ENCODE assay signal across 9 cellular contexts in genomic region chr15:85475317-85475701, GRCh38.
DNase-seq lines count a peak whose midpoint lies in the region; ATAC-seq and TF ChIP-seq lines count a peak whose summit lies in the region.
"Had no signal": no experiment of that assay in that cellular context is flagged by ENCODE, and none has a peak within 500 bp of the region (broad histone marks: within the 10 kb centered on the region; RNA-seq: fewer than 3 reads in every experiment).

No MANE protein-coding gene starts in this region.

- intact Hi-C loops in MCF 10A (cut with micrococcal nuclease), result no loop called here
- intact Hi-C loops in mammary epithelial cell (cut with micrococcal nuclease), result loop anchor here (5.0 kb wide), 1 partner anchor 58 kb away; no protein-coding TSS in a partner anchor
- intact Hi-C loops in upper lobe of right lung (cut with DNase I), result no loop called here

- no peak overlapping the region for H2AFZ ChIP-seq in mammary epithelial cell (ENCODE audit: low read depth, low read length)

- no peak overlapping the region for H3K4me3 Mint-ChIP-seq in MCF 10A (ENCODE audit: unreplicated experiment)

- peaks cover 55% of the 10 kb centered on the region for H3K4me1 Mint-ChIP-seq in MCF 10A (ENCODE audit: insufficient read depth, unreplicated experiment)

- ATAC-seq in HG03108 (IDR thresholded peaks at IDR 0.05; ENCODE audit: unreplicated experiment) (peak; percentile 31), upper lobe of right lung (peak; percentile 50), HG02870 (IDR thresholded peaks at IDR 0.05; ENCODE audit: unreplicated experiment) (no peak)

- peaks cover 11% of the 10 kb centered on the region for H3K36me3 Mint-ChIP-seq in MCF 10A (ENCODE audit: insufficient read depth, unreplicated experiment)

- no peaks in the 10 kb centered on the region for H4K20me1 ChIP-seq in mammary epithelial cell (ENCODE audit: insufficient read depth, low read length)

- CTCF ChIA-PET in MCF 10A (lab: Yijun Ruan, JAX) (interaction anchor here (0.8 to 2.8 kb wide), 6 partner anchors 9 to 172 kb away, joined by 3 to 22 read pairs (median 4); no protein-coding TSS in a partner anchor), mammary epithelial cell (lab: Charles Lee; ENCODE audit: low non-redundant PET) (no interaction called here)

- no peak overlapping the region for H3K4me2 ChIP-seq in mammary epithelial cell (ENCODE audit: insufficient read depth, low read depth, low read length)

- H3K27ac ChIP-seq in mammary epithelial cell (ENCODE audit: insufficient read depth, low read depth, low read length) (no peak overlapping the region), upper lobe of right lung (no peak overlapping the region)

- H3K27ac Mint-ChIP-seq in MCF 10A (ENCODE audit: low read depth, unreplicated experiment), result peak overlapping the region; percentile 7

- H3K4me1 ChIP-seq in mammary epithelial cell (ENCODE audit: insufficient read depth, low read length), result peaks cover 68% of the 10 kb centered on the region
- H3K4me1 ChIP-seq in upper lobe of right lung, result peaks cover 24% of the 10 kb centered on the region

- H3K4me3 ChIP-seq in mammary epithelial cell (replicated peaks in 1 of 3; ENCODE audit: insufficient read depth in 1 of 3, low read depth in 2 of 3, low read length in 3 of 3) (no peak overlapping the region), upper lobe of right lung (no peak overlapping the region)

- in situ Hi-C loops in mammary epithelial cell (cut with MboI; ENCODE audit: low sequenced_read_pairs in 2 of 2), result loop anchor here in 1 of 2 donors (25.0 kb wide), 1 partner anchor 163 kb away; no protein-coding TSS in a partner anchor

- H3K9ac ChIP-seq in mammary epithelial cell (ENCODE audit: insufficient read depth, low read length), result no peak overlapping the region

- H3K9me3 ChIP-seq in mammary epithelial cell (replicated peaks; ENCODE audit: insufficient read depth, low read length) (no peaks in the 10 kb centered on the region), upper lobe of right lung (no peaks in the 10 kb centered on the region)

- no peaks in the 10 kb centered on the region for H3K27me3 Mint-ChIP-seq in MCF 10A (ENCODE audit: insufficient read depth, unreplicated experiment)

- H3K27me3 ChIP-seq in mammary epithelial cell (ENCODE audit: insufficient read depth, low read length), result no peaks in the 10 kb centered on the region
- H3K27me3 ChIP-seq in upper lobe of right lung, result no peaks in the 10 kb centered on the region

- BruUV-seq in MCF 10A (replicated peaks; lab: Mats Ljungman, UMichigan) (no TSS peak), mammary epithelial cell (replicated peaks; lab: Mats Ljungman, UMichigan) (no TSS peak)

- peaks cover 97% of the 10 kb centered on the region for H3K79me2 ChIP-seq in mammary epithelial cell (ENCODE audit: insufficient read depth, low read length)

- 100% methylated on average over 1 of the region's 1 CpG for WGBS in mammary epithelial cell (ENCODE audit: low coverage, missing lambda C conversion rate)

- POLR2A ChIA-PET in MCF 10A (lab: Yijun Ruan, JAX), result interaction anchor here (1.0 to 1.6 kb wide), 3 partner anchors 13 to 145 kb away, joined by 3 to 4 read pairs (median 4); no protein-coding TSS in a partner anchor

- no peak for TF ChIP-seq CTCF in MCF 10A (IDR thresholded peaks at IDR 0.05; ENCODE audit: unreplicated experiment)
- no peak for TF ChIP-seq CTCF in mammary epithelial cell (conservative IDR thresholded peaks at IDR 0.05 in 1 of 2, IDR thresholded peaks at IDR 0.05 in 1 of 2; ENCODE audit: extremely low read depth in 1 of 2, insufficient read depth in 1 of 2, low read depth in 1 of 2, low read length in 2 of 2)
- TF ChIP-seq CTCF in upper lobe of right lung (IDR thresholded peaks at IDR 0.05), result no peak

- H3K9me3 Mint-ChIP-seq in MCF 10A (ENCODE audit: unreplicated experiment), result no peaks in the 10 kb centered on the region

- dilution Hi-C loops in mammary epithelial cell (cut with HindIII; ENCODE audit: low sequenced_read_pairs), result no loop called here

- DNase-seq in MCF 10A (ENCODE audit: unreplicated experiment) (no peak), mammary epithelial cell (no peak), SKM-1 treated with dmso at 0.1 percent for 144 hours (lab: John Stamatoyannopoulos, UW; ENCODE audit: unreplicated experiment) (peak; percentile 57), upper lobe of right lung (no peak), A172 (ENCODE audit: low spot score) (no peak)
- no peak for DNase-seq in activated CD4-positive, alpha-beta T cell treated with anti-CD3 and anti-CD28 coated beads, Interleukin-2, amount 50 U/mL, for 4 hours
- DNase-seq: NCI-H526 had no signal

- H3K36me3 ChIP-seq in mammary epithelial cell (ENCODE audit: insufficient read depth, low read length) (no peaks in the 10 kb centered on the region), upper lobe of right lung (no peaks in the 10 kb centered on the region)
